ENCODE assay signal across 14 cellular contexts in genomic region chr16:67280090-67281015, GRCh38. TPM values are rescaled to one million over a fixed set of nuclear protein-coding genes. Genes with fewer than 3 reads are reported as not detected.
DNase-seq lines count a peak whose midpoint lies in the region; ATAC-seq and TF ChIP-seq lines count a peak whose summit lies in the region.
"Had no signal": no experiment of that assay in that cellular context is flagged by ENCODE, and none has a peak within 500 bp of the region (broad histone marks: within the 10 kb centered on the region; RNA-seq: fewer than 3 reads in every experiment).

No MANE protein-coding gene starts in this region.

- peaks cover 31% of the 10 kb centered on the region for H3K79me2 ChIP-seq in SK-N-SH (ENCODE audit: insufficient read depth)

- no peaks in the 10 kb centered on the region for H4K20me1 ChIP-seq in SK-N-SH (ENCODE audit: insufficient read depth)

- POLR2A ChIA-PET in SK-N-SH (lab: Yijun Ruan, JAX): interaction anchor here (1.7 kb wide), 1 partner anchor 47 kb away, joined by 4 read pairs; no protein-coding TSS in a partner anchor

- peaks cover 27 to 31% of the 10 kb centered on the region in 2 experiments for H3K36me3 ChIP-seq in SK-N-SH (replicated peaks in 1 of 2; ENCODE audit: control insufficient read depth in 1 of 2, insufficient read depth in 2 of 2, low read length in 1 of 2)

- peak overlapping the region in 1 of 2 experiments; percentile 100; a peak in 2 of 4 replicates for H3K27ac ChIP-seq in SK-N-SH (ENCODE audit: low read depth in 2 of 2, low read length in 1 of 2)

- no peak for TF ChIP-seq EP300 in SK-N-SH (IDR thresholded peaks at IDR 0.05; ENCODE audit: borderline replicate concordance in 1 of 2, low read depth in 1 of 2, low read length in 1 of 2)

- H3F3A ChIP-seq in SK-N-SH (replicated peaks; ENCODE audit: insufficient read depth): peaks cover 25% of the 10 kb centered on the region

- peak overlapping the region; percentile 87 for H3K4me2 ChIP-seq in SK-N-SH

- 89% methylated on average over 11 of the region's 15 CpGs for WGBS in SK-N-SH (ENCODE audit: low lambda C conversion rate)

- TF ChIP-seq RAD21 in SK-N-SH (IDR thresholded peaks at IDR 0.05; ENCODE audit: low read length): no peak

- no peak overlapping the region for H2AFZ ChIP-seq in SK-N-SH (ENCODE audit: low read depth)

- no peaks in the 10 kb centered on the region for H3K9me3 Mint-ChIP-seq in activated naive CD4-positive, alpha-beta T cell treated with anti-CD3 and anti-CD28 coated beads, Interleukin-2, amount 50 U/mL, for 72 hours
- H3K9me3 Mint-ChIP-seq in naive B cell: no peaks in the 10 kb centered on the region

- H3K27me3 Mint-ChIP-seq in naive B cell: no peaks in the 10 kb centered on the region

- no peaks in the 10 kb centered on the region for H3K27me3 ChIP-seq in SK-N-SH (ENCODE audit: insufficient read depth)
- H3K27me3 ChIP-seq: tibial artery had no signal

- H3K9me3 ChIP-seq in SK-N-SH: no peaks in the 10 kb centered on the region
- H3K9me3 ChIP-seq: tibial artery had no signal

- peak overlapping the region; percentile 82 for H3K9ac ChIP-seq in SK-N-SH

- H3K4me1 Mint-ChIP-seq in naive B cell: peaks cover 9 to 15% (median 14%) of the 10 kb centered on the region in 3 donors

- no peaks in the 10 kb centered on the region for H3K9me2 ChIP-seq in SK-N-SH

- DNase-seq in SK-N-SH: no peak
- no peak for DNase-seq in HFF-Myc (ENCODE audit: extremely low read depth, low read depth)
- DNase-seq in activated naive CD4-positive, alpha-beta T cell treated with anti-CD3 and anti-CD28 coated beads, Interleukin-2, amount 50 U/mL, for 72 hours (ENCODE audit: low spot score in 2 of 2): no peak
- no peak for DNase-seq in naive B cell
- DNase-seq in cerebellar nuclear complex (lab: John Stamatoyannopoulos, UW): no peak
- DNase-seq in GOT3 (lab: John Stamatoyannopoulos, UW): no peak
- DNase-seq in SK-N-DZ (ENCODE audit: low spot score): no peak
- DNase-seq: activated gamma-delta T cell treated with Interleukin-2 at 50 U/mL for 16 hours, cortex of kidney, Karpas-422, NCI-H2171, tibial artery had no signal

- peaks cover 0 to 10% of the 10 kb centered on the region in 2 donors for H3K36me3 Mint-ChIP-seq in activated naive CD4-positive, alpha-beta T cell treated with anti-CD3 and anti-CD28 coated beads, Interleukin-2, amount 50 U/mL, for 72 hours
- H3K36me3 Mint-ChIP-seq in naive B cell: peaks cover 0 to 7% of the 10 kb centered on the region in 2 donors

- peaks cover 25 to 50% of the 10 kb centered on the region in 2 experiments; a peak in 3 of 4 replicates for H3K4me1 ChIP-seq in SK-N-SH (ENCODE audit: control insufficient read depth in 1 of 2, insufficient read depth in 2 of 2, low read depth in 1 of 2, low read length in 1 of 2)

- ATAC-seq in SK-N-SH treated with all-trans-retinoic acid at 6 μM for 48 hours (no peak), naive B cell (ENCODE audit: low read depth in 2 of 2) (no peak)
- no peak for ATAC-seq in activated naive CD4-positive, alpha-beta T cell treated with anti-CD3 and anti-CD28 coated beads, Interleukin-2, amount 50 U/mL, for 72 hours

- H3K4me3 Mint-ChIP-seq in naive B cell: peak overlapping the region in 6 of 8 donors; percentile 15 to 83 (median 46)

- peak overlapping the region; percentile 31 to 68 for H3K27ac Mint-ChIP-seq in activated naive CD4-positive, alpha-beta T cell treated with anti-CD3 and anti-CD28 coated beads, Interleukin-2, amount 50 U/mL, for 72 hours
- no peak overlapping the region for H3K27ac Mint-ChIP-seq in naive B cell

- CTCF ChIA-PET in SK-N-SH (lab: Yijun Ruan, JAX): interaction anchor here (0.7 to 4.4 kb wide), 9 partner anchors 9 to 185 kb away, joined by 3 to 24 read pairs (median 3); partner anchors contain the start of gene ZDHHC1

- TF ChIP-seq CTCF in SK-N-SH (IDR thresholded peaks at IDR 0.05) (no peak), HFF-Myc (IDR thresholded peaks at IDR 0.05; ENCODE audit: low read depth, low read length, missing control alignments) (no peak)

- H3K4me3 ChIP-seq in SK-N-SH (ENCODE audit: low read depth in 2 of 2, low read length in 1 of 2) (peak overlapping the region; percentile 64), HFF-Myc (replicated peaks; ENCODE audit: low read depth, low read length) (peak overlapping the region; percentile 74)

TF ChIP-seq in SK-N-SH, 30 proteins besides CTCF, POLR2A, EP300 and RAD21 (continues in another document):
- no peak for TF ChIP-seq POLR2AphosphoS5 (IDR thresholded peaks at IDR 0.05; ENCODE audit: low read depth, low read length)
- no peak for TF ChIP-seq TEAD4 (IDR thresholded peaks at IDR 0.05; ENCODE audit: borderline replicate concordance, insufficient read depth)
- TF ChIP-seq, protein P1, sequence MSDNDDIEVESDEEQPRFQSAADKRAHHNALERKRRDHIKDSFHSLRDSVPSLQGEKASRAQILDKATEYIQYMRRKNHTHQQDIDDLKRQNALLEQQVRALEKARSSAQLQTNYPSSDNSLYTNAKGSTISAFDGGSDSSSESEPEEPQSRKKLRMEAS (IDR thresholded peaks at IDR 0.05; ENCODE audit: low read depth): no peak
- no peak for TF ChIP-seq NRF1 (IDR thresholded peaks at IDR 0.05; ENCODE audit: low read depth, low read length)
- no peak for TF ChIP-seq JUND (IDR thresholded peaks at IDR 0.05)

TF ChIP-seq in SK-N-SH treated with all-trans-retinoic acid at 6 μM for 48 hours, 23 proteins besides CTCF, POLR2A, EP300 and RAD21 (continues in another document):
- TF ChIP-seq ZNF565 (CRISPR knock-in tag; conservative IDR thresholded peaks at IDR 0.05; ENCODE audit: low read depth): no peak
- TF ChIP-seq OSR1 (CRISPR knock-in tag; IDR thresholded peaks at IDR 0.05): no peak
- TF ChIP-seq TOX (CRISPR knock-in tag; IDR thresholded peaks at IDR 0.05; ENCODE audit: borderline replicate concordance): no peak
- no peak for TF ChIP-seq BACH2 (CRISPR knock-in tag; IDR thresholded peaks at IDR 0.05; ENCODE audit: borderline replicate concordance)
- no peak for TF ChIP-seq ZC3H10 (CRISPR knock-in tag; IDR thresholded peaks at IDR 0.05)
- TF ChIP-seq, protein P2, sequence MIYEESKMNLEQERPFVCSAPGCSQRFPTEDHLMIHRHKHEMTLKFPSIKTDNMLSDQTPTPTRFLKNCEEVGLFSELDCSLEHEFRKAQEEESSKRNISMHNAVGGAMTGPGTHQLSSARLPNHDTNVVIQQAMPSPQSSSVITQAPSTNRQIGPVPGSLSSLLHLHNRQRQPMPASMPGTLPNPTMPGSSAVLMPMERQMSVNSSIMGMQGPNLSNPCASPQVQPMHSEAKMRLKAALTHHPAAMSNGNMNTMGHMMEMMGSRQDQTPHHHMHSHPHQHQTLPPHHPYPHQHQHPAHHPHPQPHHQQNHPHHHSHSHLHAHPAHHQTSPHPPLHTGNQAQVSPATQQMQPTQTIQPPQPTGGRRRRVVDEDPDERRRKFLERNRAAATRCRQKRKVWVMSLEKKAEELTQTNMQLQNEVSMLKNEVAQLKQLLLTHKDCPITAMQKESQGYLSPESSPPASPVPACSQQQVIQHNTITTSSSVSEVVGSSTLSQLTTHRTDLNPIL (CRISPR knock-in tag; IDR thresholded peaks at IDR 0.05; ENCODE audit: low read depth): no peak

RNA-seq across cellular contexts. Expression of gene PLEKHG4, which starts 1.0 kb away (rescaled TPM):
- 65.5 and 87.0 TPM in 2 replicates for polyA plus RNA-seq in SK-N-SH (2012; rRNA removed)
- 13.2 and 22.7 TPM in 2 replicates for polyA plus RNA-seq in SK-N-SH (2012; cell fraction: cytosol; rRNA removed)
- 417 and 427 TPM in 2 replicates for polyA plus RNA-seq in SK-N-SH (2012; cell fraction: nucleus; rRNA removed)
- 10 to 100 TPM in 1 of 2 donors, 1 to 10 TPM in 1; 9.5 to 23.2 TPM for total RNA-seq in activated naive CD4-positive, alpha-beta T cell treated with anti-CD3 and anti-CD28 coated beads, Interleukin-2, amount 50 U/mL, for 72 hours
- polyA plus RNA-seq in naive B cell (ENCODE audit: low read depth in 6 of 6): 1 to 10 TPM in 1 of 6 donors, under 1 TPM in 4, not detected in 1; 0.13 to 6.0 (median 0.62) TPM
- polyA plus RNA-seq in SK-N-DZ (2014; cell fraction: cytosol; rRNA removed): 40.7 and 45.1 TPM in 2 replicates
- polyA plus RNA-seq in SK-N-DZ (2014; cell fraction: nucleus; rRNA removed): 187 and 192 TPM in 2 replicates

RNA-seq across cellular contexts. Expression of gene SLC9A5, which starts 31.6 kb away (rescaled TPM):
- polyA plus RNA-seq in SK-N-SH (2012; rRNA removed): 4.1 and 5.8 TPM in 2 replicates
- polyA plus RNA-seq in SK-N-SH (2012; cell fraction: cytosol; rRNA removed): 1.5 and 1.6 TPM in 2 replicates
- 29.9 and 31.6 TPM in 2 replicates for polyA plus RNA-seq in SK-N-SH (2012; cell fraction: nucleus; rRNA removed)
- 10 to 100 TPM in 1 of 2 donors, 1 to 10 TPM in 1; 8.3 to 13.6 TPM for total RNA-seq in activated naive CD4-positive, alpha-beta T cell treated with anti-CD3 and anti-CD28 coated beads, Interleukin-2, amount 50 U/mL, for 72 hours
- under 1 TPM in 4 of 6 donors, not detected in 2; 0.08 to 0.14 (median 0.10) TPM for polyA plus RNA-seq in naive B cell (ENCODE audit: low read depth in 6 of 6)
- 1.7 TPM in 2 replicates for polyA plus RNA-seq in SK-N-DZ (2014; cell fraction: cytosol; rRNA removed)
- polyA plus RNA-seq in SK-N-DZ (2014; cell fraction: nucleus; rRNA removed): 8.7 and 11.9 TPM in 2 replicates

RNA-seq across cellular contexts. Expression of gene FHOD1, which starts 33.1 kb away (rescaled TPM):
- polyA plus RNA-seq in SK-N-SH (2012; rRNA removed) (53.2 and 70.9 TPM in 2 replicates), naive B cell (ENCODE audit: low read depth in 6 of 6) (1 to 10 TPM; 1.4 to 4.8 (median 2.3) TPM)
- 17.6 and 25.5 TPM in 2 replicates for polyA plus RNA-seq in SK-N-SH (2012; cell fraction: cytosol; rRNA removed)
- polyA plus RNA-seq in SK-N-SH (2012; cell fraction: nucleus; rRNA removed): 343 and 475 TPM in 2 replicates
- 100 to 1,000 TPM; 104 to 133 TPM for total RNA-seq in activated naive CD4-positive, alpha-beta T cell treated with anti-CD3 and anti-CD28 coated beads, Interleukin-2, amount 50 U/mL, for 72 hours
- polyA plus RNA-seq in SK-N-DZ (2014; cell fraction: cytosol; rRNA removed): 15.7 and 18.3 TPM in 2 replicates
- polyA plus RNA-seq in SK-N-DZ (2014; cell fraction: nucleus; rRNA removed): 50.0 and 79.1 TPM in 2 replicates

RNA-seq across cellular contexts. Expression of gene KCTD19, which starts 46.2 kb away (rescaled TPM):
- 1.8 and 1.9 TPM in 2 replicates for polyA plus RNA-seq in SK-N-SH (2012; rRNA removed)
- 0.41 and 0.49 TPM in 2 replicates for polyA plus RNA-seq in SK-N-SH (2012; cell fraction: cytosol; rRNA removed)
- 9.1 and 10.8 TPM in 2 replicates for polyA plus RNA-seq in SK-N-SH (2012; cell fraction: nucleus; rRNA removed)
- 1 to 10 TPM in 1 of 2 donors, under 1 TPM in 1; 0.71 to 6.1 TPM for total RNA-seq in activated naive CD4-positive, alpha-beta T cell treated with anti-CD3 and anti-CD28 coated beads, Interleukin-2, amount 50 U/mL, for 72 hours
- polyA plus RNA-seq in naive B cell (ENCODE audit: low read depth in 6 of 6): under 1 TPM in 1 of 6 donors, not detected in 5; 0.26 TPM
- polyA plus RNA-seq in SK-N-DZ (2014; cell fraction: cytosol; rRNA removed): not detected in 2 replicates
- 0.36 TPM in 1 of 2 replicates, not detected in the other for polyA plus RNA-seq in SK-N-DZ (2014; cell fraction: nucleus; rRNA removed)
- total RNA-seq: myocyte had no signal

RNA-seq across cellular contexts. Expression of gene LRRC36, which starts 46.3 kb away (rescaled TPM):
- polyA plus RNA-seq in SK-N-SH (2012; rRNA removed): 0.78 and 0.92 TPM in 2 replicates
- polyA plus RNA-seq in SK-N-SH (2012; cell fraction: cytosol; rRNA removed): 0.30 and 0.36 TPM in 2 replicates
- polyA plus RNA-seq in SK-N-SH (2012; cell fraction: nucleus; rRNA removed): 3.6 and 4.8 TPM in 2 replicates
- 1 to 10 TPM in 1 of 2 donors, under 1 TPM in 1; 0.57 to 1.9 TPM for total RNA-seq in activated naive CD4-positive, alpha-beta T cell treated with anti-CD3 and anti-CD28 coated beads, Interleukin-2, amount 50 U/mL, for 72 hours
- polyA plus RNA-seq in naive B cell (ENCODE audit: low read depth in 6 of 6): under 1 TPM in 1 of 6 donors, not detected in 5; 0.48 TPM
- not detected in 2 replicates for polyA plus RNA-seq in SK-N-DZ (2014; cell fraction: cytosol; rRNA removed)
- polyA plus RNA-seq in SK-N-DZ (2014; cell fraction: nucleus; rRNA removed): not detected in 2 replicates
- total RNA-seq: myocyte had no signal

Comparison
In these comparisons a context has a peak if more than half of its experiments do, and no peak if none do; other contexts are left out.
1. H3K27ac Mint-ChIP-seq: peak in activated naive CD4-positive, alpha-beta T cell treated with anti-CD3 and anti-CD28 coated beads, Interleukin-2, amount 50 U/mL, for 72 hours (2 of 2); none in naive B cell (0 of 6).